ENCODE assay signal across 9 cellular contexts in the genomic region with DNA sequence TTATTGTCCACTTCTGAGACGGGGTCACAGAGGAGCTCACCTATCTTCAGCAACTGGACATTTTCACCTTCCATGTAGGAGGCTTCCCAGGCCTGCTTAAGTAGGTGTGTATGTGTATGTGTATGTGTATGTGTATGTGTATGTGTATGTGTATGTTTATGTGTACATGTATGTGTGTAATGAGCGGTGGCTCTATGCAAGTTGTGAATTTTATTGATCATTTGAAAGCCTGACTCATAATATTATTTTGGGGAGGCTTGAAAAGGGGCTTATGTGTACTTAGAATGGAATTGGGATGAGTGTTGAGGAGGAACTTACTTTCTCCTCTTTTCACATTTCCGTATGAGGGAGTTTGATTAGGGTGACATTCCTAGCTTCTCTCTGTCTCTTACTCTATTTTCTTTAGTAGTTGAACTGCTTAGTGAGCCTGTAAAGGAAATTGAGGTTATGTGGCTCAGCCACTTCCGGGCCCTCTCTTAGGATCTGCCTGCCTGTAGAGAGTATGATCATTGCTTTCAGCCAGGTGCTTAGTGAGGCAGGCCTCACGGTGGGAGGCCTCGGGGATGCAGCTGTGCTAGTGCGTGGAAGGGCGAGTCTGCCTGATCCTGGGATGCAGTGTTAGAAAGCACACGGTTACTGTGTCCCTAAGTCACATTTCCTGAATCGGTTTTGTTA.
A peak's percentile ranks its signal among the peaks of the same experiment; 100 is the strongest.
DNase-seq lines count a peak whose midpoint lies in the region; ATAC-seq and TF ChIP-seq lines count a peak whose summit lies in the region.
"Had no signal": no experiment of that assay in that cellular context is flagged by ENCODE, and none has a peak within 500 bp of the region (broad histone marks: within the 10 kb centered on the region; RNA-seq: fewer than 3 reads in every experiment).

No MANE protein-coding gene starts in this region.

- intact Hi-C loops in activated naive CD4-positive, alpha-beta T cell treated with anti-CD3 and anti-CD28 coated beads for 36 hours (cut with micrococcal nuclease) = loop anchor here (1.0 to 2.0 kb wide), 5 partner anchors 8 to 647 kb away; partner anchors contain the start of gene ACBD6

- H3K9me3 ChIP-seq in OCI-LY3 (ENCODE audit: insufficient read depth, low read length) (no peaks in the 10 kb centered on the region), BE2C (no peaks in the 10 kb centered on the region)

- peak overlapping the region; percentile 48 for H3K4me2 ChIP-seq in OCI-LY3 (ENCODE audit: low read length)

- H3K4me3 ChIP-seq in OCI-LY3 (ENCODE audit: low read length) (no peak overlapping the region), BE2C (ENCODE audit: low read depth, low read length) (no peak overlapping the region)

- H2AFZ ChIP-seq in OCI-LY3 (ENCODE audit: low read depth, low read length) = peak overlapping the region; percentile 80

- H3K27ac ChIP-seq in OCI-LY3 (ENCODE audit: low read length) = no peak overlapping the region
- H3K27ac ChIP-seq: 22Rv1 had no signal

- H3K79me2 ChIP-seq in OCI-LY3 (ENCODE audit: low read length) = no peaks in the 10 kb centered on the region

- no peaks in the 10 kb centered on the region for H3K27me3 Mint-ChIP-seq in activated naive CD4-positive, alpha-beta T cell treated with anti-CD3 and anti-CD28 coated beads for 36 hours (ENCODE audit: low read depth)

- peak overlapping the region; percentile 81 for H3K27ac Mint-ChIP-seq in activated naive CD4-positive, alpha-beta T cell treated with anti-CD3 and anti-CD28 coated beads for 36 hours

- H3K4me1 ChIP-seq in OCI-LY3 (ENCODE audit: low read length) = peaks cover 40% of the 10 kb centered on the region
- peaks cover 19% of the 10 kb centered on the region for H3K4me1 ChIP-seq in BE2C

- no peak overlapping the region for H3K4me3 Mint-ChIP-seq in activated naive CD4-positive, alpha-beta T cell treated with anti-CD3 and anti-CD28 coated beads for 36 hours

- CTCF ChIA-PET in activated naive CD4-positive, alpha-beta T cell treated with anti-CD3 and anti-CD28 coated beads for 36 hours (lab: Charles Lee) = interaction anchor here (0.9 to 12.8 kb wide), 6 partner anchors 11 to 134 kb away, joined by 3 to 158 read pairs (median 7); partner anchors contain the start of gene MR1

- peak; percentile 77 for ATAC-seq in HG03039 (IDR thresholded peaks at IDR 0.05; ENCODE audit: unreplicated experiment)

- H3K9me3 Mint-ChIP-seq in activated naive CD4-positive, alpha-beta T cell treated with anti-CD3 and anti-CD28 coated beads for 36 hours = no peaks in the 10 kb centered on the region

- TF ChIP-seq CTCF in OCI-LY3 (IDR thresholded peaks at IDR 0.05; ENCODE audit: low read depth, low read length) (no peak), BE2C (IDR thresholded peaks at IDR 0.05; ENCODE audit: low read depth, low read length) (no peak)

- peaks cover 13% of the 10 kb centered on the region for H3K27me3 ChIP-seq in OCI-LY3 (ENCODE audit: low read depth, low read length)
- no peaks in the 10 kb centered on the region for H3K27me3 ChIP-seq in BE2C

- peak; percentile 27 for DNase-seq in DMS 273 (lab: John Stamatoyannopoulos, UW; ENCODE audit: unreplicated experiment)
- no peak for DNase-seq in DMS 273 treated with DMSO at 0.1 percent for 48 hours (lab: John Stamatoyannopoulos, UW)
- DNase-seq in activated naive CD4-positive, alpha-beta T cell treated with anti-CD3 and anti-CD28 coated beads for 36 hours = peak; percentile 90
- DNase-seq in stimulated activated CD8-positive, alpha-beta memory T cell treated with anti-CD3 and anti-CD28 coated beads, Interleukin-2, amount 100 ng/mL, for 1 hour (ENCODE audit: low read depth in 2 of 2) = peak; percentile 45 to 52
- DNase-seq in BE2C = no peak
- no peak for DNase-seq in cerebellar cortex (ENCODE audit: low spot score)

- 0 out of 2 replicates have a peak overlapping the region, but pooled peaks have one; percentile 1 for H3K9ac ChIP-seq in OCI-LY3 (ENCODE audit: low read length)

- H3K36me3 ChIP-seq in OCI-LY3 (replicated peaks; ENCODE audit: low read depth, low read length) (no peaks in the 10 kb centered on the region), BE2C (no peaks in the 10 kb centered on the region)

- no peaks in the 10 kb centered on the region for H3K36me3 Mint-ChIP-seq in activated naive CD4-positive, alpha-beta T cell treated with anti-CD3 and anti-CD28 coated beads for 36 hours (ENCODE audit: low read depth)

- peaks cover 35% of the 10 kb centered on the region for H3K4me1 Mint-ChIP-seq in activated naive CD4-positive, alpha-beta T cell treated with anti-CD3 and anti-CD28 coated beads for 36 hours (ENCODE audit: low read depth)

- no peaks in the 10 kb centered on the region for H4K20me1 ChIP-seq in OCI-LY3 (ENCODE audit: insufficient read depth, low read length)

Comparison
In these comparisons a context has a peak if more than half of its experiments do, and no peak if none do; other contexts are left out.
1. DNase-seq: peak in DMS 273 (single experiment), activated naive CD4-positive, alpha-beta T cell treated with anti-CD3 and anti-CD28 coated beads for 36 hours (single experiment) and stimulated activated CD8-positive, alpha-beta memory T cell treated with anti-CD3 and anti-CD28 coated beads, Interleukin-2, amount 100 ng/mL, for 1 hour (2 of 2); none in DMS 273 treated with DMSO at 0.1 percent for 48 hours (single experiment), BE2C (single experiment) and cerebellar cortex (single experiment).